Comparison of ENCODE assay signal across 1 cellular context in the genomic region with DNA sequence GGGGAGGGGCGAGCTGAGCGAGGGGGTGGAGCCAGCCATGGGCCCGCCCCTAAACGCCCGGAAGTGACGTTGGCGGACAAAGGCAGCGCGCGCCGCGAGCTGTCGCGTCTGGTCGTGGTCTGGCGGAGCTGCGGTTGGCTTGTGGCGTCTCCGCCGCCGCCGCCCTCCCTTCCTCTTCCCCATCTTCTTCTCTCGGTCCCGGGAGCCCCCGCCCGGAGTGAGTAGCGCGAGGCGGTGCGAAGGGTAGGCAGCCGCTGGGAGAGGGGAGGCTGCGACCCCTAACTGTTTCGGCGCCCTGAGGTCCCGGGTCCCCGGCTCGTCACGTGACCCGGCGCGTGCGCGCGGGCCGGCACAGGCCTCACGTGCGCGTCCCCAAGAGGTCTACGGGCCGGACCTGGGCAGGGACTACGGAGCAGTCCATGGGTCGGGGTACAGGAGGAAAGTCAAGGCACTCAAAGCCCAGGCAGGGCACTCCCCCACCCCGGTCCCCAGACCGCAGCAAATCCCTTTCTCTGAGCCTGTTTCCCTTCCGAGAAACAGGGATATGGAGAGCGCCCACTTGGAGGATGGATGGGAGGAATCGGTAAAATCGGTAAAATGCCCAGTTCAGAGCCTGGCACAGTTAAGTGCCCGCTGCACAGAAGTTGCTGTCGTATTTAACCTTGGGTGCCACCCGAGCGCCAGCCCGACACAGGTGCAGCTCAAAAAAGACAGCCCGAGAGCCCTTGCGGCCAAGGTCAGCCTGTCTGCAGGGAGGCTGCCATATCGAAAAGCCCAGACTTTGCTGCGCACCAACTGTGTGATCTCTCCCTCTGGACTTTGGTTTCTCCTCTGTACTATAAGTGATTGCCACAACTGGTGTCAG.
TF ChIP-seq lines count a peak whose summit lies in the region.

Gene NTMT1, plus strand, starts transcription at position 85 of the 865 bp plus-strand sequence. CDS start 6,541 bp downstream, outside the sequence.

TF ChIP-seq in HepG2, 621 proteins besides CTCF, POLR2A, EP300 and RAD21 (continued from another document):
- TF ChIP-seq ZBTB34 (CRISPR knock-in tag; IDR thresholded peaks at IDR 0.05) (0 out of 2 replicates have a peak, but pooled peaks have one; percentile 40), SP4 (CRISPR knock-in tag; IDR thresholded peaks at IDR 0.05) (peak; percentile 61)
